Comparison of ENCODE assay signal across 27 cellular contexts in the genomic region with DNA sequence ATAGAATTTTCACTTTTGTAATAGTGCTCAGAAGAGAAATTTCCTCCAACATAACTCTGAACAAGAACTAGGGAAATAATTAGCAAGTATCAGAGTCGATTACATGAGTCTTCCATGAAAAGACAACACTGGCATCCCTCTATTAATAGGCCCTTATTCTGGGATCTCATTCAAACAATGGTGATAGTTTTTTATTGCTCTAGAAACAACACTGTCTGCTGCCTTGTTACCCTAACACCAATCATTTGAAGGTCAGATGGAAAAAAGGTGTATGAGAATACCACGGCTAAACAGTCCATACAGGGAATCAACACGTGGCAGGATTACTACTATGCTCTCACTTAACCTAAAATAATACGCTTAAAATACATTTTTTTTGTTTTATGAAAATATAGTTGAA.
"Had no signal": no experiment of that assay in that cellular context is flagged by ENCODE, and none has a peak within 500 bp of the region (broad histone marks: within the 10 kb centered on the region; RNA-seq: fewer than 3 reads in every experiment).

No MANE protein-coding gene starts in this region.

- H3K27ac ChIP-seq: hepatocyte, pancreas, psoas muscle, spleen, suprapubic skin, thoracic aorta, upper lobe of right lung had no signal

- FAIRE-seq: urothelium cell line had no signal

- H3K4me1 ChIP-seq: pancreas, psoas muscle, spleen, suprapubic skin, upper lobe of right lung had no signal

- H3K27me3 ChIP-seq: hepatocyte, pancreas, spleen, suprapubic skin, tibial artery, upper lobe of right lung had no signal

- DNase-seq: head of caudate nucleus; islet precursor cell; kidney glomerular epithelial cell; left cardiac atrium; midbrain; mucosa of descending colon; naive thymus-derived CD4-positive, alpha-beta T cell; pancreas; psoas muscle; small intestine; spleen; stimulated activated CD4-positive, alpha-beta T cell treated with anti-CD3 and anti-CD28 coated beads, Interleukin-4, amount 100 ng/mL, for 24 hours; stimulated activated naive CD4-positive, alpha-beta T cell; tibial artery; trophoblast cell; upper lobe of right lung had no signal

- H3K9me3 Mint-ChIP-seq: memory B cell; naive thymus-derived CD4-positive, alpha-beta T cell; natural killer cell treated with Interleukin-12 subunit alpha and Interleukin-12 subunit beta and Interleukin-15 and Interleukin-18, amount 100 ng/mL, for 72 hours; stimulated activated effector memory CD8-positive, alpha-beta T cell treated with anti-CD3 and anti-CD28 coated beads, Interleukin-12 subunit alpha, Interleukin-12 subunit beta, amount 100 ng/mL, for 72 hours; stimulated activated naive CD8-positive, alpha-beta T cell treated with anti-CD3 and anti-CD28 coated beads, Interleukin-15, Interleukin-2, amounts not matched to agents 100 ng/mL and 50 ng/mL, for 24 hours had no signal

- H3K36me3 Mint-ChIP-seq: natural killer cell treated with Interleukin-12 subunit alpha and Interleukin-12 subunit beta and Interleukin-15 and Interleukin-18, amount 100 ng/mL, for 72 hours had no signal

- H3K4me3 ChIP-seq: hepatocyte, lung, mucosa of descending colon, pancreas, psoas muscle, spleen, suprapubic skin, thoracic aorta, tibial artery, upper lobe of right lung had no signal

- H3K27me3 Mint-ChIP-seq: memory B cell; naive thymus-derived CD4-positive, alpha-beta T cell; natural killer cell treated with Interleukin-12 subunit alpha and Interleukin-12 subunit beta and Interleukin-15 and Interleukin-18, amount 100 ng/mL, for 72 hours; stimulated activated naive CD8-positive, alpha-beta T cell treated with anti-CD3 and anti-CD28 coated beads, Interleukin-15, Interleukin-2, amounts not matched to agents 100 ng/mL and 50 ng/mL, for 24 hours had no signal

- H3K36me3 ChIP-seq: pancreas had no signal

- ATAC-seq: left lobe of liver; mucosa of descending colon; naive thymus-derived CD4-positive, alpha-beta T cell; natural killer cell treated with Interleukin-12 subunit alpha and Interleukin-12 subunit beta and Interleukin-15 and Interleukin-18, amount 100 ng/mL, for 72 hours; pancreas; psoas muscle; sciatic nerve; stimulated activated effector memory CD8-positive, alpha-beta T cell treated with anti-CD3 and anti-CD28 coated beads, Interleukin-12 subunit alpha, Interleukin-12 subunit beta, amount 100 ng/mL, for 72 hours; upper lobe of right lung had no signal

- H3K4me1 Mint-ChIP-seq: memory B cell; naive thymus-derived CD4-positive, alpha-beta T cell; stimulated activated effector memory CD8-positive, alpha-beta T cell treated with anti-CD3 and anti-CD28 coated beads, Interleukin-12 subunit alpha, Interleukin-12 subunit beta, amount 100 ng/mL, for 72 hours had no signal

- H3K9me3 ChIP-seq: mucosa of descending colon, pancreas, psoas muscle, spleen, suprapubic skin, thoracic aorta, tibial artery, upper lobe of right lung had no signal

- H3K27ac Mint-ChIP-seq: memory B cell; naive thymus-derived CD4-positive, alpha-beta T cell; natural killer cell treated with Interleukin-12 subunit alpha and Interleukin-12 subunit beta and Interleukin-15 and Interleukin-18, amount 100 ng/mL, for 72 hours; stimulated activated effector memory CD8-positive, alpha-beta T cell treated with anti-CD3 and anti-CD28 coated beads, Interleukin-12 subunit alpha, Interleukin-12 subunit beta, amount 100 ng/mL, for 72 hours; stimulated activated naive CD8-positive, alpha-beta T cell treated with anti-CD3 and anti-CD28 coated beads, Interleukin-15, Interleukin-2, amounts not matched to agents 100 ng/mL and 50 ng/mL, for 24 hours had no signal

- H3K4me3 Mint-ChIP-seq: memory B cell; naive thymus-derived CD4-positive, alpha-beta T cell; natural killer cell treated with Interleukin-12 subunit alpha and Interleukin-12 subunit beta and Interleukin-15 and Interleukin-18, amount 100 ng/mL, for 72 hours; stimulated activated effector memory CD8-positive, alpha-beta T cell treated with anti-CD3 and anti-CD28 coated beads, Interleukin-12 subunit alpha, Interleukin-12 subunit beta, amount 100 ng/mL, for 72 hours; stimulated activated naive CD8-positive, alpha-beta T cell treated with anti-CD3 and anti-CD28 coated beads, Interleukin-15, Interleukin-2, amounts not matched to agents 100 ng/mL and 50 ng/mL, for 24 hours had no signal
